In genomic region chr7:117793496-117793895, GRCh38 we compare ENCODE assay signal across 22 cellular contexts.
DNase-seq lines count a peak whose midpoint lies in the region; ATAC-seq, FAIRE-seq and TF ChIP-seq lines count a peak whose summit lies in the region.
"Had no signal": no experiment of that assay in that cellular context is flagged by ENCODE, and none has a peak within 500 bp of the region (broad histone marks: within the 10 kb centered on the region; RNA-seq: fewer than 3 reads in every experiment).

No MANE protein-coding gene starts in this region.

- H3K4ac ChIP-seq in H1 (replicated peaks; ENCODE audit: insufficient read length, low read depth, low read length): no peak overlapping the region

- H2AK5ac ChIP-seq in H1 (ENCODE audit: low read depth, low read length): no peak overlapping the region

- no peak overlapping the region for H4K8ac ChIP-seq in H1 (ENCODE audit: extremely low read depth, insufficient read depth, low read length)

- intact Hi-C loops in right cardiac atrium (cut with DNase I): no loop called here

- H2BK15ac ChIP-seq in H1 (ENCODE audit: low read length): no peak overlapping the region

- peaks cover 0 to 25% of the 10 kb centered on the region in 2 experiments; a peak in 2 of 4 replicates for H3K79me2 ChIP-seq in H1 (ENCODE audit: control insufficient read depth in 1 of 2, insufficient read depth in 2 of 2, low read length in 2 of 2)

- POLR2A ChIA-PET in H1 (lab: Charles Lee; ENCODE audit: partially characterized antibody): interaction anchor here (0.6 to 1.6 kb wide), 3 partner anchors 15 to 372 kb away, joined by 3 to 4 read pairs (median 3); no protein-coding TSS in a partner anchor

- no peak overlapping the region for H2AFZ ChIP-seq in H1 (ENCODE audit: low read length)

- TF ChIP-seq EP300 in H1 (IDR thresholded peaks at IDR 0.05; ENCODE audit: borderline replicate concordance in 1 of 2, low read depth in 2 of 2, low read length in 2 of 2): no peak

- TF ChIP-seq CTCF in cardiac muscle cell (IDR thresholded peaks at IDR 0.05; ENCODE audit: low read depth, low read length) (no peak), H1 (IDR thresholded peaks at IDR 0.05; ENCODE audit: control extremely low read depth in 1 of 3, insufficient read depth in 1 of 3, low read depth in 1 of 3, low read length in 3 of 3) (no peak)

- no peak for TF ChIP-seq RAD21 in H1 (IDR thresholded peaks at IDR 0.05 in 1 of 2, conservative IDR thresholded peaks at IDR 0.05 in 1 of 2; ENCODE audit: low read depth in 2 of 2, low read length in 2 of 2)

- H3K9me3 ChIP-seq in cardiac muscle cell (ENCODE audit: low read depth) (no peaks in the 10 kb centered on the region), right cardiac atrium (ENCODE audit: control insufficient read depth, low read length) (no peaks in the 10 kb centered on the region), H1 (ENCODE audit: insufficient read depth in 2 of 2, low read depth in 1 of 2, low read length in 1 of 2) (no peaks in the 10 kb centered on the region)
- H3K9me3 ChIP-seq: BE2C, Peyer's patch had no signal

- H3K4me3 ChIP-seq in cardiac muscle cell: no peak overlapping the region
- no peak overlapping the region for H3K4me3 ChIP-seq in right cardiac atrium (ENCODE audit: low read length)
- H3K4me3 ChIP-seq in H1 (ENCODE audit: extremely low read depth in 1 of 4, insufficient read depth in 2 of 4, low read depth in 3 of 4, low read length in 4 of 4): no peak overlapping the region
- H3K4me3 ChIP-seq: Peyer's patch, SK-N-MC had no signal

- H2BK20ac ChIP-seq in H1 (ENCODE audit: low read length): no peak overlapping the region

- no peak overlapping the region for H2BK120ac ChIP-seq in H1 (replicated peaks; ENCODE audit: low read depth, low read length)

- WGBS in right cardiac atrium: 92% methylated on average over 3 of the region's 3 CpGs
- WGBS in H1 (ENCODE audit: extremely low coverage in 1 of 2, insufficient coverage in 1 of 2, insufficient read length in 1 of 2, insufficient replicate concordance in 2 of 2, low coverage in 1 of 2, low lambda C conversion rate in 2 of 2, missing lambda C conversion rate in 1 of 2), 2 experiments: 91% methylated on average over 3 of the region's 3 CpGs; no CpG with 5 or more reads in 1 of the 2 experiments

- H4K5ac ChIP-seq in H1 (ENCODE audit: insufficient read length, low read depth, low read length): no peak overlapping the region

- DNase-seq in cardiac muscle cell (ENCODE audit: low read depth in 1 of 2, low spot score in 1 of 2) (no peak), right cardiac atrium (no peak), H1 (ENCODE audit: low read depth in 1 of 2, low spot score in 2 of 2) (no peak), superior temporal gyrus (ENCODE audit: extremely low spot score) (no peak), occipital lobe (lab: John Stamatoyannopoulos, UW) (no peak), dedifferentiated amniotic fluid mesenchymal stem cell (ENCODE audit: extremely low spot score) (no peak)
- DNase-seq: 8988T; BE2C; CD8-positive, alpha-beta T cell; HFFc6; IMR-90; Kasumi-1; NCI-H1105 treated with DMSO at 0.1 percent for 48 hours; NCI-H1694 treated with DMSO at 0.1 percent for 48 hours; NCI-H2107; NCI-H2227 treated with DMSO at 0.1 percent for 48 hours; NCI-H524 treated with DMSO at 0.1 percent for 48 hours; Peyer's patch had no signal

- H3K18ac ChIP-seq in H1 (ENCODE audit: extremely low read depth, low read length): no peak overlapping the region

- no peaks in the 10 kb centered on the region for H3K79me1 ChIP-seq in H1 (ENCODE audit: low read depth, low read length)

- CTCF ChIA-PET in H1 (lab: Charles Lee; ENCODE audit: partially characterized antibody): interaction anchor here (0.9 to 1.5 kb wide), 6 partner anchors 11 to 62 kb away, joined by 3 to 8 read pairs (median 4); no protein-coding TSS in a partner anchor

- ATAC-seq in right cardiac atrium: no peak
- no peak for ATAC-seq in HG03469 (IDR thresholded peaks at IDR 0.05; ENCODE audit: unreplicated experiment)
- ATAC-seq: CD8-positive, alpha-beta T cell; Right ventricle myocardium inferior had no signal

- H2BK12ac ChIP-seq in H1 (ENCODE audit: low read depth, low read length): peak overlapping the region; percentile 44; the same call in 1 of the 2 replicates

- no peak overlapping the region for H2BK5ac ChIP-seq in H1 (ENCODE audit: low read depth, low read length)

- H3K36me3 ChIP-seq in cardiac muscle cell: peaks cover 4% of the 10 kb centered on the region
- peaks cover 10 to 22% (median 12%) of the 10 kb centered on the region in 4 experiments; a peak in 7 of 8 replicates for H3K36me3 ChIP-seq in H1 (ENCODE audit: control insufficient read depth in 2 of 4, insufficient read depth in 4 of 4, low read length in 3 of 4)
- H3K36me3 ChIP-seq: BE2C, Peyer's patch had no signal

- H3K4me1 ChIP-seq in cardiac muscle cell (ENCODE audit: low read depth): peaks cover 26% of the 10 kb centered on the region
- no peaks in the 10 kb centered on the region for H3K4me1 ChIP-seq in right cardiac atrium (ENCODE audit: control insufficient read depth, insufficient read depth, low read length)
- H3K4me1 ChIP-seq in H1 (replicated peaks in 1 of 4; ENCODE audit: control insufficient read depth in 3 of 4, insufficient read depth in 4 of 4, low read length in 3 of 4): peaks cover 0 to 8% (median 2%) of the 10 kb centered on the region in 4 experiments; a peak in 4 of 7 replicates
- H3K4me1 ChIP-seq: BE2C, Peyer's patch had no signal

- no peaks in the 10 kb centered on the region for H4K20me1 ChIP-seq in H1 (replicated peaks in 1 of 2; ENCODE audit: control insufficient read depth in 1 of 2, insufficient read depth in 2 of 2, low read length in 2 of 2)

- no peaks in the 10 kb centered on the region for H3K23me2 ChIP-seq in H1 (ENCODE audit: low read depth, low read length)

- no peak for TF ChIP-seq POLR2A in H1 (IDR thresholded peaks at IDR 0.05; ENCODE audit: control extremely low read depth in 1 of 2, low read depth in 2 of 2, low read length in 2 of 2)

- H3K27me3 ChIP-seq in cardiac muscle cell (no peaks in the 10 kb centered on the region), right cardiac atrium (ENCODE audit: control insufficient read depth, insufficient read depth) (no peaks in the 10 kb centered on the region), H1 (replicated peaks in 1 of 4; ENCODE audit: control insufficient read depth in 3 of 4, extremely low read depth in 1 of 4, insufficient read depth in 3 of 4, low read length in 3 of 4) (no peaks in the 10 kb centered on the region), layer of hippocampus (ENCODE audit: control insufficient read depth, insufficient read depth, low read length) (no peaks in the 10 kb centered on the region)
- H3K27me3 ChIP-seq: BE2C, Peyer's patch had no signal

- no peak for FAIRE-seq in H1 (lab: Jason Lieb, UNC)

- no peak overlapping the region for H3K9ac ChIP-seq in H1 (replicated peaks in 1 of 4; ENCODE audit: extremely low read depth in 1 of 4, low read depth in 3 of 4, low read length in 3 of 4)

- H3K27ac ChIP-seq in cardiac muscle cell (peak overlapping the region; percentile 66), right cardiac atrium (ENCODE audit: low read length) (no peak overlapping the region), H1 (ENCODE audit: low read depth, low read length) (no peak overlapping the region; the same call in 1 of the 2 replicates), layer of hippocampus (ENCODE audit: low read depth, low read length) (peak overlapping the region; percentile 66)
- H3K27ac ChIP-seq: SK-N-MC had no signal

- H3K4me2 ChIP-seq in H1 (ENCODE audit: insufficient read depth in 1 of 2, low read depth in 2 of 2, low read length in 2 of 2): no peak overlapping the region

- no peak overlapping the region for H4K91ac ChIP-seq in H1 (replicated peaks; ENCODE audit: insufficient read length, low read length)

- H3K56ac ChIP-seq in H1 (replicated peaks; ENCODE audit: insufficient read length, low read depth, low read length): no peak overlapping the region

- no peak overlapping the region for H3K23ac ChIP-seq in H1 (ENCODE audit: insufficient read length)

- H3K14ac ChIP-seq in H1 (ENCODE audit: insufficient read length): no peak overlapping the region

TF ChIP-seq in H1, 55 proteins besides CTCF, POLR2A, EP300 and RAD21 (continues in another document):
- no peak for TF ChIP-seq RXRA (IDR thresholded peaks at IDR 0.05; ENCODE audit: insufficient read depth, low read depth, low read length)
- no peak for TF ChIP-seq TBP (IDR thresholded peaks at IDR 0.05; ENCODE audit: low read depth, low read length)
- no peak for TF ChIP-seq SIN3A (conservative IDR thresholded peaks at IDR 0.05 in 1 of 2, IDR thresholded peaks at IDR 0.05 in 1 of 2; ENCODE audit: low read depth in 1 of 2, low read length in 2 of 2)
- no peak for TF ChIP-seq RNF2 (IDR thresholded peaks at IDR 0.05; ENCODE audit: borderline replicate concordance, low read depth, low read length, missing control alignments, poor library complexity, severe bottlenecking)
- TF ChIP-seq HDAC6 (IDR thresholded peaks at IDR 0.05; ENCODE audit: low read depth, low read length): no peak
- no peak for TF ChIP-seq CBX5 (IDR thresholded peaks at IDR 0.05; ENCODE audit: low read depth, low read length)
- TF ChIP-seq SIX5 (IDR thresholded peaks at IDR 0.05; ENCODE audit: low read depth, low read length): no peak
- TF ChIP-seq MAFK (IDR thresholded peaks at IDR 0.05; ENCODE audit: low read depth, low read length): no peak
- TF ChIP-seq PHF8 (conservative IDR thresholded peaks at IDR 0.05; ENCODE audit: low read depth, low read length): no peak
- TF ChIP-seq CREB1 (IDR thresholded peaks at IDR 0.05): no peak
- no peak for TF ChIP-seq ATF2 (IDR thresholded peaks at IDR 0.05; ENCODE audit: low read length)
- TF ChIP-seq GTF2F1 (IDR thresholded peaks at IDR 0.05; ENCODE audit: borderline replicate concordance, low read depth, low read length): no peak
- TF ChIP-seq KDM5A (IDR thresholded peaks at IDR 0.05; ENCODE audit: low read length): no peak

Comparison
In these comparisons a context has a peak if more than half of its experiments do, and no peak if none do; other contexts are left out.
1. H3K27ac ChIP-seq: peak in cardiac muscle cell (single experiment) and layer of hippocampus (single experiment); none in right cardiac atrium (single experiment) and H1 (single experiment).